8 cellular contexts compared by ENCODE assay signal in genomic region chrX:134459683-134460004, GRCh38. TPM values are rescaled to one million over a fixed set of nuclear protein-coding genes. Genes with fewer than 3 reads are reported as not detected.
DNase-seq lines count a peak whose midpoint lies in the region; ATAC-seq, FAIRE-seq and TF ChIP-seq lines count a peak whose summit lies in the region.

No MANE protein-coding gene starts in this region.

- H3K27me3 ChIP-seq in A673 (replicated peaks; ENCODE audit: insufficient read depth, low read depth, low read length, poor library complexity), result no peaks in the 10 kb centered on the region
- no peaks in the 10 kb centered on the region for H3K27me3 ChIP-seq in HL-60 (ENCODE audit: insufficient read depth, poor library complexity, severe bottlenecking)
- H3K27me3 ChIP-seq in HepG2 (ENCODE audit: control insufficient read depth in 1 of 2, insufficient read depth in 2 of 2, low read length in 2 of 2), result no peaks in the 10 kb centered on the region
- no peaks in the 10 kb centered on the region for H3K27me3 ChIP-seq in upper lobe of right lung

- POLR2A ChIA-PET in A673 (lab: Charles Lee; ENCODE audit: low non-redundant PET) (interaction anchor here (0.6 kb wide), 1 partner anchor 119 kb away, joined by 3 read pairs; no protein-coding TSS in a partner anchor), HepG2 (lab: Yijun Ruan, JAX) (no interaction called here)

- intact Hi-C loops in A673 (cut with micrococcal nuclease; ENCODE audit: unreplicated experiment) (no loop called here), HepG2 (cut with micrococcal nuclease; ENCODE audit: unreplicated experiment) (no loop called here), upper lobe of right lung (cut with DNase I) (no loop called here)

- no TSS peak for BruUV-seq in A673 (replicated peaks; lab: Mats Ljungman, UMichigan)
- BruUV-seq in HepG2 (replicated peaks; lab: Mats Ljungman, UMichigan), result no TSS peak

- peak overlapping the region; percentile 56; the same call in 1 of the 2 replicates for H3K9ac ChIP-seq in HepG2 (ENCODE audit: insufficient read depth, low read depth, low read length)

- H3K27ac ChIP-seq in A673 (ENCODE audit: low read depth, low read length, poor library complexity, severe bottlenecking) (no peak overlapping the region), HL-60 (replicated peaks) (peak overlapping the region; percentile 71), HepG2 (ENCODE audit: extremely low read length, insufficient read depth, low read length) (no peak overlapping the region), upper lobe of right lung (no peak overlapping the region), caudate nucleus (ENCODE audit: low read depth, low read length) (no peak overlapping the region)

- no peaks in the 10 kb centered on the region for H3K9me3 ChIP-seq in A673 (ENCODE audit: low read depth, low read length, poor library complexity, severe bottlenecking)
- no peaks in the 10 kb centered on the region for H3K9me3 ChIP-seq in HepG2 (ENCODE audit: low read length)
- H3K9me3 ChIP-seq in upper lobe of right lung, result no peaks in the 10 kb centered on the region

- H3K4me1 ChIP-seq in A673 (ENCODE audit: insufficient read depth, low read length, poor library complexity, severe bottlenecking) (peaks cover 4% of the 10 kb centered on the region), HepG2 (ENCODE audit: insufficient read depth, low read length) (peaks cover 25% of the 10 kb centered on the region), upper lobe of right lung (no peaks in the 10 kb centered on the region)

- H3K4me2 ChIP-seq in HepG2 (ENCODE audit: low read depth, low read length), result peak overlapping the region; percentile 67

- no peaks in the 10 kb centered on the region for H3K36me3 ChIP-seq in A673 (ENCODE audit: insufficient read depth, low read length, poor library complexity, severe bottlenecking)
- H3K36me3 ChIP-seq in HepG2 (replicated peaks in 1 of 2; ENCODE audit: control insufficient read depth in 1 of 2, insufficient read depth in 2 of 2, low read length in 2 of 2), result no peaks in the 10 kb centered on the region
- no peaks in the 10 kb centered on the region for H3K36me3 ChIP-seq in upper lobe of right lung

- peaks cover 24% of the 10 kb centered on the region for H3K79me2 ChIP-seq in HepG2 (ENCODE audit: insufficient read depth, low read length)

- TF ChIP-seq EP300 in HepG2 (IDR thresholded peaks at IDR 0.05; ENCODE audit: low read depth in 2 of 2, low read length in 2 of 2) (no peak), HepG2 (CRISPR knock-in tag; IDR thresholded peaks at IDR 0.05; ENCODE audit: borderline replicate concordance) (no peak)

- no peak for FAIRE-seq in HepG2 (lab: Jason Lieb, UNC)

- CTCF ChIA-PET in A673 (lab: Charles Lee) (no interaction called here), HepG2 (lab: Yijun Ruan, JAX; ENCODE audit: low intra/inter-chr PET ratio, low total read pairs) (no interaction called here)

- ATAC-seq in GM19372 (IDR thresholded peaks at IDR 0.05; ENCODE audit: low read depth, unreplicated experiment) (peak; percentile 4), HepG2 (peak; percentile 60), upper lobe of right lung (peak; percentile 40)

- no peak for TF ChIP-seq POLR2A in HepG2 (IDR thresholded peaks at IDR 0.05; ENCODE audit: insufficient read depth in 1 of 2, low read depth in 2 of 2, low read length in 2 of 2)

- H4K20me1 ChIP-seq in HepG2 (ENCODE audit: insufficient read depth, low read length), result peaks cover 2% of the 10 kb centered on the region; the same call in 1 of the 2 replicates

- no CpG with 5 or more reads among the region's 12 CpGs for WGBS in HepG2 (ENCODE audit: low lambda C conversion rate)

- no peak overlapping the region for H2AFZ ChIP-seq in HepG2 (ENCODE audit: low read length)

- H3K4me3 ChIP-seq in A673 (ENCODE audit: low read depth, low read length, poor library complexity, severe bottlenecking) (peak overlapping the region; percentile 83), HL-60 (replicated peaks; ENCODE audit: insufficient read depth, low read length) (peak overlapping the region; percentile 70), astrocyte of the cerebellum (ENCODE audit: low read depth, low read length) (peak overlapping the region; percentile 55), HepG2 (replicated peaks in 1 of 3; ENCODE audit: insufficient read depth in 1 of 3, low read depth in 2 of 3, low read length in 3 of 3) (peak overlapping the region; percentile 40 to 72 (median 62); a peak in 5 of 6 replicates), upper lobe of right lung (peak overlapping the region; percentile 57)

- no peak for TF ChIP-seq RAD21 in HepG2 (CRISPR knock-in tag; IDR thresholded peaks at IDR 0.05)

- DNase-seq in A673 (ENCODE audit: low spot score), result no peak
- no peak for DNase-seq in HL-60 (ENCODE audit: low read depth in 1 of 2, low spot score in 1 of 2)
- no peak for DNase-seq in astrocyte of the cerebellum (ENCODE audit: low read depth)
- peak; percentile 8 for DNase-seq in HepG2 (ENCODE audit: low spot score)
- DNase-seq in upper lobe of right lung, result no peak
- DNase-seq in COLO668 (lab: John Stamatoyannopoulos, UW; ENCODE audit: unreplicated experiment), result no peak
- no peak for DNase-seq in caudate nucleus (lab: John Stamatoyannopoulos, UW)

- TF ChIP-seq CTCF in A673 (conservative IDR thresholded peaks at IDR 0.05; ENCODE audit: low read depth, low read length) (no peak), HL-60 (IDR thresholded peaks at IDR 0.05; ENCODE audit: insufficient read depth, low read length) (no peak), astrocyte of the cerebellum (IDR thresholded peaks at IDR 0.05; ENCODE audit: low read depth, low read length, missing control alignments) (no peak), HepG2 (CRISPR knock-in tag; IDR thresholded peaks at IDR 0.05) (no peak), upper lobe of right lung (IDR thresholded peaks at IDR 0.05) (no peak)

- in situ Hi-C loops in astrocyte of the cerebellum (cut with HindIII; ENCODE audit: low sequenced_read_pairs) (no loop called here), HepG2 (cut with HindIII; ENCODE audit: extremely low pct_ligation_motif_present, low pct_unique_long_range_greater_than_20kb) (no loop called here)

TF ChIP-seq in HepG2, 621 proteins besides CTCF, POLR2A, EP300 and RAD21 (continues in another document):
- TF ChIP-seq, protein P1, sequence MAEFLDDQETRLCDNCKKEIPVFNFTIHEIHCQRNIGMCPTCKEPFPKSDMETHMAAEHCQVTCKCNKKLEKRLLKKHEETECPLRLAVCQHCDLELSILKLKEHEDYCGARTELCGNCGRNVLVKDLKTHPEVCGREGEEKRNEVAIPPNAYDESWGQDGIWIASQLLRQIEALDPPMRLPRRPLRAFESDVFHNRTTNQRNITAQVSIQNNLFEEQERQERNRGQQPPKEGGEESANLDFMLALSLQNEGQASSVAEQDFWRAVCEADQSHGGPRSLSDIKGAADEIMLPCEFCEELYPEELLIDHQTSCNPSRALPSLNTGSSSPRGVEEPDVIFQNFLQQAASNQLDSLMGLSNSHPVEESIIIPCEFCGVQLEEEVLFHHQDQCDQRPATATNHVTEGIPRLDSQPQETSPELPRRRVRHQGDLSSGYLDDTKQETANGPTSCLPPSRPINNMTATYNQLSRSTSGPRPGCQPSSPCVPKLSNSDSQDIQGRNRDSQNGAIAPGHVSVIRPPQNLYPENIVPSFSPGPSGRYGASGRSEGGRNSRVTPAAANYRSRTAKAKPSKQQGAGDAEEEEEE (CRISPR knock-in tag; IDR thresholded peaks at IDR 0.05; ENCODE audit: borderline replicate concordance), result no peak
- TF ChIP-seq ZNF558 (CRISPR knock-in tag; IDR thresholded peaks at IDR 0.05; ENCODE audit: borderline replicate concordance) (no peak), HOXA5 (CRISPR knock-in tag; IDR thresholded peaks at IDR 0.05) (no peak), ZNF382 (CRISPR knock-in tag; IDR thresholded peaks at IDR 0.05; ENCODE audit: borderline replicate concordance) (no peak), YY1 (IDR thresholded peaks at IDR 0.05; ENCODE audit: insufficient read depth, insufficient replicate concordance, low read depth, low read length) (peak; percentile 8), ZNF878 (CRISPR knock-in tag; IDR thresholded peaks at IDR 0.05) (no peak), ERF (CRISPR knock-in tag; IDR thresholded peaks at IDR 0.05) (no peak), CHD2 (IDR thresholded peaks at IDR 0.05; ENCODE audit: low read depth, low read length) (peak; percentile 60), SMC3 (IDR thresholded peaks at IDR 0.05; ENCODE audit: low read length) (no peak), AGO1 (IDR thresholded peaks at IDR 0.05; ENCODE audit: low read depth, low read length, poor library complexity, severe bottlenecking) (no peak), ZNF644 (CRISPR knock-in tag; IDR thresholded peaks at IDR 0.05; ENCODE audit: low read depth) (0 out of 2 replicates have a peak, but pooled peaks have one; percentile 13), SP140L (CRISPR knock-in tag; IDR thresholded peaks at IDR 0.05; ENCODE audit: borderline replicate concordance) (no peak)

RNA-seq across cellular contexts. Expression of gene HPRT1, which starts 0.3 kb away (rescaled TPM):
- total RNA-seq in A673 (2021), result 66.9 and 67.1 TPM in 2 replicates
- 4.6 and 13.3 TPM in 2 replicates for total RNA-seq in HepG2 (2016; rRNA removed; fragmentation: Illumina TruSeq; extraction: Trizol)
- total RNA-seq in HepG2 (2016; cell fraction: cytosol; rRNA removed; fragmentation: Illumina TruSeq; extraction: Trizol; ENCODE audit: low read depth), result 13.4 and 14.5 TPM in 2 replicates
- total RNA-seq in HepG2 (2016; cell fraction: insoluble cytoplasmic fraction; rRNA removed; fragmentation: Illumina TruSeq; extraction: Trizol), result 5.2 and 15.1 TPM in 2 replicates
- 6.1 TPM in 2 replicates for total RNA-seq in HepG2 (2016; cell fraction: membrane; rRNA removed; fragmentation: Illumina TruSeq; extraction: Trizol)
- 7.8 TPM in 2 replicates for total RNA-seq in HepG2 (2016; cell fraction: nucleus; rRNA removed; fragmentation: Illumina TruSeq; extraction: Trizol)
- 21.3 and 25.2 TPM in 2 replicates for polyA plus RNA-seq in HepG2 (2011; rRNA removed)
- 10.8 and 17.9 TPM in 2 replicates for polyA plus RNA-seq in HepG2 (2011; cell fraction: cytosol; rRNA removed)
- 5.2 and 8.4 TPM in 2 replicates for polyA plus RNA-seq in HepG2 (2011; cell fraction: nucleus; rRNA removed)
- polyA plus RNA-seq in HepG2 (2012), result 67.8 and 88.5 TPM in 2 replicates
- 5.5 and 6.8 TPM in 2 replicates for polyA plus RNA-seq in HepG2 (2016; cell fraction: cytosol; fragmentation: Illumina TruSeq; extraction: Trizol; ENCODE audit: low read depth)
- polyA plus RNA-seq in HepG2 (2016; cell fraction: insoluble cytoplasmic fraction; fragmentation: Illumina TruSeq; extraction: Trizol; ENCODE audit: low read depth), result 52.6 and 54.1 TPM in 2 replicates
- polyA plus RNA-seq in HepG2 (2016; cell fraction: membrane; fragmentation: Illumina TruSeq; extraction: Trizol; ENCODE audit: low read depth), result 14.1 and 14.5 TPM in 2 replicates
- polyA plus RNA-seq in HepG2 (2016; cell fraction: nucleus; fragmentation: Illumina TruSeq; extraction: Trizol; ENCODE audit: insufficient read depth, low read depth), result 23.0 and 24.4 TPM in 2 replicates
- 4.3 and 14.3 TPM in 2 replicates for polyA minus RNA-seq in HepG2 (2011; rRNA and poly(A)+ RNA removed; ENCODE audit: low replicate concordance)
- polyA minus RNA-seq in HepG2 (2011; cell fraction: cytosol; rRNA and poly(A)+ RNA removed), result 13.1 and 21.0 TPM in 2 replicates
- 13.9 and 15.9 TPM in 2 replicates for polyA minus RNA-seq in HepG2 (2011; cell fraction: nucleus; rRNA and poly(A)+ RNA removed)
- 15.2 TPM for total RNA-seq in upper lobe of right lung

Comparison
In these comparisons a context has a peak if more than half of its experiments do, and no peak if none do; other contexts are left out.
1. ATAC-seq: peak in every context shown above with its lines; median percentile 60 in HepG2; 40 in upper lobe of right lung; 4 in GM19372.